In the genomic region with DNA sequence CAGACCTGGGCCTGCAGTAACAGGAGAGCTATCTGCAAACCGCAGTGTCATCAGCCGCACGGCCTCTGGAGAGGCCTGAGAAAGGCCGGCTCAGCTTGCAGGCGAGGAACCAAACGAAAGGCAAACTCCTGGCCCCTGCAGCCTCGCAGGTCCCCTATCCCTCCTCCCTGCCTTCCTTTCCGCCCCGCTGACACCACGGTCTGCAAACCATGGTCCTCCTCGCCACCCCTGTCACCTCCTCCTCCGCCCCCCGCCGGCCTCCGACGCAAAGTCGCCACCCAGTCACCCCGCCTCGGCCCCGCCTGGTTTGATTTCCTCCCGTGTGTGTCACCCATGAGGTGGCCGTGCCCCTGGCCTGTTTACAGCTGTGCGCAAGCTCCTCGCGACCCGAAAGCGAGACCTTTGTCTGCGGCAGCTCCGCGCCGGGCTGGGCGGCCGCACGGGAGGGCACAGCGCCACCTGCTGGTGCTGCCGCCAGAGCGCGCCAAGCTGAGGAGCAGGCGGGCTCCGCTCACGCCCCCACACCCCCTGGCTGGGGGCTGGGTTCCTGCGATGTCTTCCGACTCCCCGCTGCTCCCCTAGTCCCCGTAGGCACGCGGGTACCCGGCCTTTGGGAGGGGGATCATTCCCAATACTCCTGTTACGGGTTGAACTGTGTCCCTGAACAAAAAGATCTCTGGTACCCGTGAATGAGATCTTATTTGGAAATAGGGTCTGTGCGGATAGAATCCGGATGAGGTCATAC, we compare ENCODE assay signal across 8 cellular contexts. TPM values are rescaled to one million over a fixed set of nuclear protein-coding genes. Genes with fewer than 3 reads are reported as not detected.
DNase-seq lines count a peak whose midpoint lies in the region; FAIRE-seq and TF ChIP-seq lines count a peak whose summit lies in the region.

No MANE protein-coding gene starts in this region.

- H3K9me3 ChIP-seq in HEK293 (ENCODE audit: control insufficient read depth, insufficient read depth, low read depth, low read length) (no peaks in the 10 kb centered on the region), WERI-Rb-1 (ENCODE audit: severe bottlenecking) (no peaks in the 10 kb centered on the region), kidney (ENCODE audit: control insufficient read depth in 1 of 2, low read length in 2 of 2) (no peaks in the 10 kb centered on the region)

- in situ Hi-C loops in T47D (cut with HindIII; ENCODE audit: low pct_unique_long_range_greater_than_20kb, low sequenced_read_pairs): no loop called here

- H3K27ac ChIP-seq in HEK293 (ENCODE audit: extremely low read depth, low read depth, low read length) (no peak overlapping the region; the same call in 1 of the 2 replicates), WERI-Rb-1 (peak overlapping the region; percentile 67), kidney (ENCODE audit: low read depth in 2 of 2, low read length in 2 of 2) (peak overlapping the region in 1 of 2 donors; percentile 7)

- peak overlapping the region; percentile 21; the same call in 1 of the 2 replicates for H3K4me3 ChIP-seq in GM08714 (ENCODE audit: low read length)
- H3K4me3 ChIP-seq in HEK293 (ENCODE audit: low read depth, low read length): peak overlapping the region; percentile 23
- H3K4me3 ChIP-seq in WERI-Rb-1 (ENCODE audit: low read depth, low read length): peak overlapping the region; percentile 34
- peak overlapping the region in 1 of 2 donors; percentile 49 for H3K4me3 ChIP-seq in kidney (ENCODE audit: low read length in 2 of 2)

- H3K36me3 ChIP-seq in HEK293 (ENCODE audit: control insufficient read depth in 2 of 2, insufficient read depth in 1 of 2, low read length in 2 of 2): no peaks in the 10 kb centered on the region
- H3K36me3 ChIP-seq in WERI-Rb-1: peaks cover 9% of the 10 kb centered on the region; the same call in 1 of the 2 replicates
- H3K36me3 ChIP-seq in kidney (ENCODE audit: control insufficient read depth in 1 of 2, insufficient read depth in 2 of 2, low read length in 2 of 2): no peaks in the 10 kb centered on the region

- CTCF ChIA-PET in HEK293 (lab: Yijun Ruan, JAX): interaction anchor here (0.6 to 7.8 kb wide), 53 partner anchors 10 to 808 kb away, joined by 3 to 342 read pairs (median 5); a partner anchor contains a TSS

- FAIRE-seq in kidney (lab: Jason Lieb, UNC): no peak

- intact Hi-C loops in kidney (cut with DNase I): loop anchor here (5.0 kb wide), 1 partner anchor 42 kb away; no protein-coding TSS in a partner anchor

- POLR2A ChIA-PET in HEK293 (lab: Yijun Ruan, JAX): interaction anchor here (0.5 to 2.2 kb wide), 11 partner anchors 11 to 122 kb away, joined by 3 to 26 read pairs (median 4); a partner anchor contains a TSS

- peaks cover 3% of the 10 kb centered on the region; the same call in 1 of the 2 replicates for H3K4me1 ChIP-seq in HEK293 (ENCODE audit: control insufficient read depth, insufficient read depth, low read length)
- peaks cover 15 to 30% of the 10 kb centered on the region in 2 donors for H3K4me1 ChIP-seq in kidney (ENCODE audit: control insufficient read depth in 1 of 2, insufficient read depth in 1 of 2, low read depth in 1 of 2, low read length in 2 of 2)

- TF ChIP-seq CTCF in HEK293 (tag by site-specific recombination; IDR thresholded peaks at IDR 0.05): peak; percentile 99
- TF ChIP-seq CTCF in WERI-Rb-1 (IDR thresholded peaks at IDR 0.05; ENCODE audit: low read depth, low read length): peak; percentile 99
- peak; percentile 98 for TF ChIP-seq CTCF in kidney (IDR thresholded peaks at IDR 0.05; ENCODE audit: borderline replicate concordance, extremely low read depth, insufficient read depth)

- H3K9ac ChIP-seq in kidney (ENCODE audit: low read length in 2 of 2): peak overlapping the region in 1 of 2 donors; percentile 82

- no peaks in the 10 kb centered on the region for H3K27me3 ChIP-seq in WERI-Rb-1 (ENCODE audit: insufficient read depth, low read depth, severe bottlenecking)

- DNase-seq in NCI-H146 (lab: John Stamatoyannopoulos, UW) (peak; percentile 73), WERI-Rb-1 (peak; percentile 75), T47D (ENCODE audit: low read depth in 1 of 2, low spot score in 1 of 2) (peak; percentile 42 to 77), kidney (peak; percentile 96), NCI-H446 treated with DMSO at 0.1 percent for 48 hours (lab: John Stamatoyannopoulos, UW) (no peak)
- DNase-seq in stimulated activated CD4-positive, alpha-beta T cell treated with anti-CD3 and anti-CD28 coated beads, Interleukin-1b, Interleukin-23, amount 100 ng/mL, for 24 hours (ENCODE audit: low read depth in 4 of 4, low spot score in 1 of 4): peak; percentile 62 to 89 (median 82)

TF ChIP-seq in HEK293, 187 proteins besides CTCF, POLR2A, EP300 and RAD21 (continues in another document):
- TF ChIP-seq ZNF292 (tag by site-specific recombination; IDR thresholded peaks at IDR 0.05; ENCODE audit: borderline replicate concordance, low read depth): no peak
- 0 out of 2 replicates have a peak, but pooled peaks have one; percentile 10 for TF ChIP-seq ZNF366 (tag by site-specific recombination; conservative IDR thresholded peaks at IDR 0.05)
- TF ChIP-seq, protein P1, sequence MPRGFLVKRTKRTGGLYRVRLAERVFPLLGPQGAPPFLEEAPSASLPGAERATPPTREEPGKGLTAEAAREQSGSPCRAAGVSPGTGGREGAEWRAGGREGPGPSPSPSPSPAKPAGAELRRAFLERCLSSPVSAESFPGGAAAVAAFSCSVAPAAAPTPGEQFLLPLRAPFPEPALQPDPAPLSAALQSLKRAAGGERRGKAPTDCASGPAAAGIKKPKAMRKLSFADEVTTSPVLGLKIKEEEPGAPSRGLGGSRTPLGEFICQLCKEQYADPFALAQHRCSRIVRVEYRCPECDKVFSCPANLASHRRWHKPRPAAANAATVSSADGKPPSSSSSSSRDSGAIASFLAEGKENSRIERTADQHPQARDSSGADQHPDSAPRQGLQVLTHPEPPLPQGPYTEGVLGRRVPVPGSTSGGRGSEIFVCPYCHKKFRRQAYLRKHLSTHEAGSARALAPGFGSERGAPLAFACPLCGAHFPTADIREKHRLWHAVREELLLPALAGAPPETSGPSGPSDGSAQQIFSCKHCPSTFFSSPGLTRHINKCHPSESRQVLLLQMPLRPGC (tag by site-specific recombination; IDR thresholded peaks at IDR 0.05): peak; percentile 15; the same call in 1 of the 2 replicates
- TF ChIP-seq SP7 (tag by site-specific recombination; IDR thresholded peaks at IDR 0.05): peak; percentile 92
- 0 out of 2 replicates have a peak, but pooled peaks have one; percentile 13 for TF ChIP-seq ZSCAN16 (tag by site-specific recombination; IDR thresholded peaks at IDR 0.05)
- TF ChIP-seq ZNF112 (tag by site-specific recombination; IDR thresholded peaks at IDR 0.05): no peak
- TF ChIP-seq ZNF311 (tag by site-specific recombination; IDR thresholded peaks at IDR 0.05; ENCODE audit: borderline replicate concordance): no peak
- TF ChIP-seq, protein P2, sequence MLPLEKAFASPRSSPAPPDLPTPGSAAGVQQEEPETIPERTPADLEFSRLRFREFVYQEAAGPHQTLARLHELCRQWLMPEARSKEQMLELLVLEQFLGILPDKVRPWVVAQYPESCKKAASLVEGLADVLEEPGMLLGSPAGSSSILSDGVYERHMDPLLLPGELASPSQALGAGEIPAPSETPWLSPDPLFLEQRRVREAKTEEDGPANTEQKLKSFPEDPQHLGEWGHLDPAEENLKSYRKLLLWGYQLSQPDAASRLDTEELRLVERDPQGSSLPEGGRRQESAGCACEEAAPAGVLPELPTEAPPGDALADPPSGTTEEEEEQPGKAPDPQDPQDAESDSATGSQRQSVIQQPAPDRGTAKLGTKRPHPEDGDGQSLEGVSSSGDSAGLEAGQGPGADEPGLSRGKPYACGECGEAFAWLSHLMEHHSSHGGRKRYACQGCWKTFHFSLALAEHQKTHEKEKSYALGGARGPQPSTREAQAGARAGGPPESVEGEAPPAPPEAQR (tag by site-specific recombination; IDR thresholded peaks at IDR 0.05): no peak
- TF ChIP-seq ZNF510 (tag by site-specific recombination; IDR thresholded peaks at IDR 0.05; ENCODE audit: insufficient replicate concordance): no peak
- TF ChIP-seq ZNF223 (tag by site-specific recombination; IDR thresholded peaks at IDR 0.05): no peak
- TF ChIP-seq ZNF155 (tag by site-specific recombination; IDR thresholded peaks at IDR 0.05): no peak
- TF ChIP-seq, protein P3, sequence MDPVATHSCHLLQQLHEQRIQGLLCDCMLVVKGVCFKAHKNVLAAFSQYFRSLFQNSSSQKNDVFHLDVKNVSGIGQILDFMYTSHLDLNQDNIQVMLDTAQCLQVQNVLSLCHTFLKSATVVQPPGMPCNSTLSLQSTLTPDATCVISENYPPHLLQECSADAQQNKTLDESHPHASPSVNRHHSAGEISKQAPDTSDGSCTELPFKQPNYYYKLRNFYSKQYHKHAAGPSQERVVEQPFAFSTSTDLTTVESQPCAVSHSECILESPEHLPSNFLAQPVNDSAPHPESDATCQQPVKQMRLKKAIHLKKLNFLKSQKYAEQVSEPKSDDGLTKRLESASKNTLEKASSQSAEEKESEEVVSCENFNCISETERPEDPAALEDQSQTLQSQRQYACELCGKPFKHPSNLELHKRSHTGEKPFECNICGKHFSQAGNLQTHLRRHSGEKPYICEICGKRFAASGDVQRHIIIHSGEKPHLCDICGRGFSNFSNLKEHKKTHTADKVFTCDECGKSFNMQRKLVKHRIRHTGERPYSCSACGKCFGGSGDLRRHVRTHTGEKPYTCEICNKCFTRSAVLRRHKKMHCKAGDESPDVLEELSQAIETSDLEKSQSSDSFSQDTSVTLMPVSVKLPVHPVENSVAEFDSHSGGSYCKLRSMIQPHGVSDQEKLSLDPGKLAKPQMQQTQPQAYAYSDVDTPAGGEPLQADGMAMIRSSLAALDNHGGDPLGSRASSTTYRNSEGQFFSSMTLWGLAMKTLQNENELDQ (tag by site-specific recombination; IDR thresholded peaks at IDR 0.05; ENCODE audit: low read depth): no peak
- TF ChIP-seq, protein P4, sequence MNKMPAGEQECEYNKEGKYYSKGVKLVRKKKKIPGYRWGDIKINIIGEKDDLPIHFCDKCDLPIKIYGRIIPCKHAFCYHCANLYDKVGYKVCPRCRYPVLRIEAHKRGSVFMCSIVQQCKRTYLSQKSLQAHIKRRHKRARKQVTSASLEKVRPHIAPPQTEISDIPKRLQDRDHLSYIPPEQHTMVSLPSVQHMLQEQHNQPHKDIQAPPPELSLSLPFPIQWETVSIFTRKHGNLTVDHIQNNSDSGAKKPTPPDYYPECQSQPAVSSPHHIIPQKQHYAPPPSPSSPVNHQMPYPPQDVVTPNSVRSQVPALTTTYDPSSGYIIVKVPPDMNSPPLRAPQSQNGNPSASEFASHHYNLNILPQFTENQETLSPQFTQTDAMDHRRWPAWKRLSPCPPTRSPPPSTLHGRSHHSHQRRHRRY (tag by site-specific recombination; IDR thresholded peaks at IDR 0.05): no peak
- no peak for TF ChIP-seq TCF7L2 (IDR thresholded peaks at IDR 0.05; ENCODE audit: borderline replicate concordance, low read depth, low read length)
- TF ChIP-seq GLIS1 (tag by site-specific recombination; IDR thresholded peaks at IDR 0.05): peak; percentile 80
- TF ChIP-seq ZNF837 (tag by site-specific recombination; IDR thresholded peaks at IDR 0.05): no peak

RNA-seq across cellular contexts. Expression of a gene that starts 19.4 kb away (rescaled TPM):
- total RNA-seq in kidney: 21.6 TPM
- polyA plus RNA-seq in kidney (ENCODE audit: insufficient read depth, low read depth, low replicate concordance): 7.9 TPM

RNA-seq across cellular contexts. Expression of a gene that starts 23.3 kb away (rescaled TPM):
- total RNA-seq in kidney: 43.3 TPM
- polyA plus RNA-seq in kidney (ENCODE audit: insufficient read depth, low read depth, low replicate concordance): 13.0 TPM
